In genomic region chr3:134330895-134331810, GRCh38 we compare ENCODE assay signal across 11 cellular contexts. TPM values are rescaled to one million over a fixed set of nuclear protein-coding genes. Genes with fewer than 3 reads are reported as not detected.
A peak's percentile ranks its signal among the peaks of the same experiment; 100 is the strongest.
DNase-seq lines count a peak whose midpoint lies in the region; TF ChIP-seq lines count a peak whose summit lies in the region.
"Had no signal": no experiment of that assay in that cellular context is flagged by ENCODE, and none has a peak within 500 bp of the region (broad histone marks: within the 10 kb centered on the region; RNA-seq: fewer than 3 reads in every experiment).

No MANE protein-coding gene starts in this region.

- H2BK120ac ChIP-seq in trophoblast cell (ENCODE audit: insufficient read depth, low read length, poor library complexity) = peak overlapping the region; percentile 99

- intact Hi-C loops in CD14-positive monocyte (cut with micrococcal nuclease) = loop anchor here in 1 of 2 donors (10.0 kb wide), 1 partner anchor 124 kb away; no protein-coding TSS in a partner anchor

- H3K27ac ChIP-seq in RWPE1 (peak overlapping the region; percentile 87), trophoblast cell (ENCODE audit: low read depth, low read length) (peak overlapping the region; percentile 99)

- H2BK12ac ChIP-seq in trophoblast cell (ENCODE audit: low read length) = peak overlapping the region; percentile 99

- peak overlapping the region; percentile 97 for H3K14ac ChIP-seq in trophoblast cell (ENCODE audit: low read length)

- H4K12ac ChIP-seq in trophoblast cell (ENCODE audit: low read depth, low read length) = peak overlapping the region; percentile 78

- H4K91ac ChIP-seq in trophoblast cell (ENCODE audit: low read depth, low read length) = peak overlapping the region; percentile 100

- H3K36me3 Mint-ChIP-seq in CD14-positive monocyte = no peaks in the 10 kb centered on the region
- H3K36me3 Mint-ChIP-seq: naive thymus-derived CD4-positive, alpha-beta T cell had no signal

- no peaks in the 10 kb centered on the region for H3K9me3 Mint-ChIP-seq in CD14-positive monocyte

- no peak overlapping the region for H3K4me3 Mint-ChIP-seq in CD14-positive monocyte
- H3K4me3 Mint-ChIP-seq: naive thymus-derived CD4-positive, alpha-beta T cell had no signal

- peak overlapping the region; percentile 12 for H2AFZ ChIP-seq in trophoblast cell (ENCODE audit: insufficient read depth, low read length, poor library complexity)

- H3K27me3 ChIP-seq in trophoblast cell (ENCODE audit: insufficient read depth, low read length) = no peaks in the 10 kb centered on the region

- peak overlapping the region; percentile 94 for H3K18ac ChIP-seq in trophoblast cell (ENCODE audit: low read length)

- peaks cover 24% of the 10 kb centered on the region for H3K79me2 ChIP-seq in trophoblast cell (ENCODE audit: control insufficient read depth, insufficient read depth, low read length, poor library complexity)

- H3K4me3 ChIP-seq in trophoblast cell (ENCODE audit: low read depth, low read length) = no peak overlapping the region

- TF ChIP-seq CTCF in CD14-positive monocyte (IDR thresholded peaks at IDR 0.05) = no peak
- no peak for TF ChIP-seq CTCF in RWPE1 (conservative IDR thresholded peaks at IDR 0.05; ENCODE audit: low read depth)

- POLR2A ChIA-PET in RWPE1 (lab: Yijun Ruan, JAX; ENCODE audit: low non-redundant PET) = interaction anchor here (0.7 to 1.0 kb wide), 2 partner anchors 155 to 198 kb away, joined by 3 to 4 read pairs; partner anchors contain the start of genes ANAPC13 and CEP63

- H3K9me3 ChIP-seq in trophoblast cell (ENCODE audit: insufficient read depth, low read depth, low read length) = no peaks in the 10 kb centered on the region

- H3K9ac ChIP-seq in trophoblast cell (ENCODE audit: low read length) = no peak overlapping the region

- no peaks in the 10 kb centered on the region for H3K36me3 ChIP-seq in trophoblast cell (ENCODE audit: control insufficient read depth in 1 of 2, insufficient read depth in 2 of 2, low read length in 2 of 2)

- H3K23ac ChIP-seq in trophoblast cell (ENCODE audit: low read length) = no peak overlapping the region

- peak overlapping the region; percentile 7 for H3K4me2 ChIP-seq in trophoblast cell (ENCODE audit: low read length)

- H3K27ac Mint-ChIP-seq in CD14-positive monocyte = no peak overlapping the region

- CTCF ChIA-PET in RWPE1 (lab: Yijun Ruan, JAX) = interaction anchor here (0.5 to 0.7 kb wide), 3 partner anchors 28 to 143 kb away, joined by 3 read pairs; no protein-coding TSS in a partner anchor

- WGBS in trophoblast cell (ENCODE audit: extremely low coverage, insufficient coverage, insufficient read length) = no CpG with 5 or more reads among the region's 6 CpGs

- peaks cover 3 to 10% (median 7%) of the 10 kb centered on the region in 3 donors for H3K27me3 Mint-ChIP-seq in CD14-positive monocyte (ENCODE audit: low read depth in 3 of 3)

- peak overlapping the region; percentile 90 for H2AK5ac ChIP-seq in trophoblast cell (ENCODE audit: low read length)

- H3K79me1 ChIP-seq in trophoblast cell (ENCODE audit: low read length) = peaks cover 71% of the 10 kb centered on the region

- H2BK5ac ChIP-seq in trophoblast cell (ENCODE audit: low read depth, low read length, poor library complexity) = peak overlapping the region; percentile 99

- H3K4ac ChIP-seq in trophoblast cell (ENCODE audit: low read depth, low read length) = peak overlapping the region; percentile 71

- peaks cover 54 to 61% of the 10 kb centered on the region in 2 experiments for H3K4me1 ChIP-seq in trophoblast cell (ENCODE audit: control insufficient read depth in 1 of 2, insufficient read depth in 2 of 2, low read length in 2 of 2)

- peak overlapping the region; percentile 85 for H4K8ac ChIP-seq in trophoblast cell (ENCODE audit: low read depth, low read length)

- peaks cover 4% of the 10 kb centered on the region for H3K4me1 Mint-ChIP-seq in CD14-positive monocyte
- H3K4me1 Mint-ChIP-seq: naive thymus-derived CD4-positive, alpha-beta T cell had no signal

- peak; percentile 25 for DNase-seq in CD14-positive monocyte (ENCODE audit: low spot score)
- peak; percentile 86 for DNase-seq in RWPE1 (ENCODE audit: low spot score)
- DNase-seq in fibroblast of peridontal ligament (ENCODE audit: extremely low read depth) = peak; percentile 90
- DNase-seq in trophoblast cell = peak; percentile 82 to 93
- DNase-seq in middle frontal gyrus (ENCODE audit: extremely low spot score, low spot score) = no peak
- DNase-seq in HPDE6-E6E7 (ENCODE audit: extremely low spot score) = no peak
- DNase-seq in NCI-H146 treated with DMSO at 0.1 percent for 48 hours (lab: John Stamatoyannopoulos, UW; ENCODE audit: unreplicated experiment) = no peak
- no peak for DNase-seq in DMS 273 treated with DMSO at 0.1 percent for 48 hours (lab: John Stamatoyannopoulos, UW)
- DNase-seq: activated CD4-positive, alpha-beta T cell treated with anti-CD3 and anti-CD28 coated beads, Interleukin-2, amount 50 U/mL, for 48 hours; dermis blood vessel endothelial cell; naive thymus-derived CD4-positive, alpha-beta T cell had no signal

RNA-seq across cellular contexts. Expression of gene AMOTL2, which starts 43.1 kb away (rescaled TPM):
- not detected for polyA plus RNA-seq in CD14-positive monocyte
- polyA plus RNA-seq in trophoblast cell (2013) = 83.2 and 85.9 TPM in 2 replicates

Comparison
In these comparisons a context has a peak if more than half of its experiments do, and no peak if none do; other contexts are left out.
1. DNase-seq: peak in CD14-positive monocyte (single experiment), RWPE1 (single experiment), fibroblast of peridontal ligament (single experiment) and trophoblast cell (2 of 2); none in middle frontal gyrus (single experiment), HPDE6-E6E7 (single experiment), NCI-H146 treated with DMSO at 0.1 percent for 48 hours (single experiment) and DMS 273 treated with DMSO at 0.1 percent for 48 hours (single experiment).